In the genomic region with DNA sequence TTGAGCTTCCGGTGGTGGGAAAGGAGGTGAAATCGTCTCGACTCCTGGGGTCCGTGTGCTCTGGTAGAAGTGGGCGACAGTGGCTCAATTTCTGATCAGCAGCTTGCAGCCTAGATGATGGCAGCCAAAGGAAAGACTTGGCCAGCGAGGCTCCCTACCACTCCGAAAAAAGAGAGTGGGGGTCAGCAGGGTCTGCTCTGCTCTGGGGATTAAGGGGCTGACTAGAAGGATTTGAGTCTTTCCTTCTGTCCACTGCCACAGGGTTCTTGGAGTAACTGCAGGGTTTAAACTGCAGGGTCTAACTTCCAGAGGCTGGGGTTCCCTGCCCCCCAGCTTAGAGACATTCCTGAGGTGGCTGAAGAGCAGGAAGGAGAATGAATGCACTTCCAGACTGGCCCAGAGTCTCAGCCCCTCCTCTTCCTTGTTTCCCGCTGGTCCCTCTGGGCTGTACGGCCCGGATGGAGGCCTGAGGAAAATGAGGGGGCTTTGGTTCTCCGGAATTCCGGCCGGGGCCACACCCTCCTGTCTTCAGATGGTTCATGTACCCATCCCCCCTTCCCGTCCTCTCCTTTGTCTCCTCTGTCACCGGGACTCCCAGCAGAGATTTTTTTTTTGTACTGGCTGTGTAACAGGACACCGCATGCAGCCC, we compare ENCODE assay signal across 8 cellular contexts. TPM values are rescaled to one million over a fixed set of nuclear protein-coding genes. Genes with fewer than 3 reads are reported as not detected.
DNase-seq lines count a peak whose midpoint lies in the region; ATAC-seq and TF ChIP-seq lines count a peak whose summit lies in the region.

No MANE protein-coding gene starts in this region.

- POLR2A ChIA-PET in CD8-positive, alpha-beta memory T cell (lab: Charles Lee) = interaction anchor here (0.6 to 1.6 kb wide), 4 partner anchors 163 to 669 kb away, joined by 3 to 7 read pairs (median 4); no protein-coding TSS in a partner anchor

- no peak for TF ChIP-seq CTCF in astrocyte of the cerebellum (IDR thresholded peaks at IDR 0.05; ENCODE audit: low read depth, low read length, missing control alignments)
- TF ChIP-seq CTCF in GM10266 (IDR thresholded peaks at IDR 0.05; ENCODE audit: control insufficient read depth, insufficient read depth, low read depth, missing control alignments) = no peak

- peak overlapping the region; percentile 97 for H3K4me3 ChIP-seq in CD8-positive, alpha-beta memory T cell (ENCODE audit: low read length)
- H3K4me3 ChIP-seq in astrocyte of the cerebellum (ENCODE audit: low read depth, low read length) = peak overlapping the region; percentile 80

- no peaks in the 10 kb centered on the region for H3K27me3 ChIP-seq in CD8-positive, alpha-beta memory T cell (ENCODE audit: insufficient read depth, low read length, poor library complexity, severe bottlenecking)

- H3K27ac ChIP-seq in CD8-positive, alpha-beta memory T cell (ENCODE audit: low read depth, low read length) = peak overlapping the region; percentile 90

- peaks cover 40 to 61% (median 52%) of the 10 kb centered on the region in 3 donors for H3K4me1 Mint-ChIP-seq in CD8-positive, alpha-beta memory T cell
- H3K4me1 Mint-ChIP-seq in immature natural killer cell = peaks cover 42 to 48% of the 10 kb centered on the region in 2 donors
- peaks cover 51% of the 10 kb centered on the region for H3K4me1 Mint-ChIP-seq in stimulated activated naive CD8-positive, alpha-beta T cell treated with anti-CD3 and anti-CD28 coated beads, Interleukin-15, amount 100 ng/mL, for 72 hours

- peak overlapping the region; percentile 92 to 100 (median 99) for H3K4me3 Mint-ChIP-seq in CD8-positive, alpha-beta memory T cell
- peak overlapping the region; percentile 91 to 99 (median 97) for H3K4me3 Mint-ChIP-seq in immature natural killer cell
- H3K4me3 Mint-ChIP-seq in stimulated activated naive CD8-positive, alpha-beta T cell treated with anti-CD3 and anti-CD28 coated beads, Interleukin-15, amount 100 ng/mL, for 72 hours = peak overlapping the region; percentile 90 to 92

- H3K9me3 Mint-ChIP-seq in CD8-positive, alpha-beta memory T cell = no peaks in the 10 kb centered on the region
- no peaks in the 10 kb centered on the region for H3K9me3 Mint-ChIP-seq in immature natural killer cell
- H3K9me3 Mint-ChIP-seq in stimulated activated naive CD8-positive, alpha-beta T cell treated with anti-CD3 and anti-CD28 coated beads, Interleukin-15, amount 100 ng/mL, for 72 hours = no peaks in the 10 kb centered on the region

- H3K9me3 ChIP-seq in CD8-positive, alpha-beta memory T cell (ENCODE audit: low read length) = no peaks in the 10 kb centered on the region

- no peak for DNase-seq in CD8-positive, alpha-beta memory T cell
- DNase-seq in LHCN-M2 (ENCODE audit: low read depth) (peak; percentile 72), astrocyte of the cerebellum (ENCODE audit: low read depth) (no peak), immature natural killer cell (no peak), DMS153 (lab: John Stamatoyannopoulos, UW) (no peak), GM10266 (ENCODE audit: extremely low spot score) (no peak), NCI-H1105 (lab: John Stamatoyannopoulos, UW) (no peak)
- DNase-seq in stimulated activated naive CD8-positive, alpha-beta T cell treated with anti-CD3 and anti-CD28 coated beads, Interleukin-15, amount 100 ng/mL, for 72 hours = no peak

- H3K27me3 Mint-ChIP-seq in CD8-positive, alpha-beta memory T cell = peaks cover 0 to 4% of the 10 kb centered on the region in 2 donors
- H3K27me3 Mint-ChIP-seq in immature natural killer cell (ENCODE audit: low read depth in 3 of 3) = peaks cover 0 to 2% (median 2%) of the 10 kb centered on the region in 3 donors
- no peaks in the 10 kb centered on the region for H3K27me3 Mint-ChIP-seq in stimulated activated naive CD8-positive, alpha-beta T cell treated with anti-CD3 and anti-CD28 coated beads, Interleukin-15, amount 100 ng/mL, for 72 hours

- H3K4me1 ChIP-seq in CD8-positive, alpha-beta memory T cell (ENCODE audit: insufficient read depth, low read length) = peaks cover 27% of the 10 kb centered on the region

- H3K36me3 Mint-ChIP-seq in CD8-positive, alpha-beta memory T cell = peaks cover 0 to 19% (median 0%) of the 10 kb centered on the region in 3 donors
- H3K36me3 Mint-ChIP-seq in immature natural killer cell = no peaks in the 10 kb centered on the region

- no peaks in the 10 kb centered on the region for H3K36me3 ChIP-seq in CD8-positive, alpha-beta memory T cell (ENCODE audit: insufficient read depth, low read length)

- in situ Hi-C loops in astrocyte of the cerebellum (cut with HindIII; ENCODE audit: low sequenced_read_pairs) = no loop called here

- H3K27ac Mint-ChIP-seq in CD8-positive, alpha-beta memory T cell = peak overlapping the region; percentile 86 to 98 (median 96)
- peak overlapping the region; percentile 72 to 96 (median 88) for H3K27ac Mint-ChIP-seq in immature natural killer cell
- peak overlapping the region; percentile 92 for H3K27ac Mint-ChIP-seq in stimulated activated naive CD8-positive, alpha-beta T cell treated with anti-CD3 and anti-CD28 coated beads, Interleukin-15, amount 100 ng/mL, for 72 hours

- CTCF ChIA-PET in CD8-positive, alpha-beta memory T cell (lab: Charles Lee) = interaction anchor here (0.7 to 0.9 kb wide), 2 partner anchors 8 to 15 kb away, joined by 3 read pairs; no protein-coding TSS in a partner anchor

- ATAC-seq in stimulated activated naive CD8-positive, alpha-beta T cell treated with anti-CD3 and anti-CD28 coated beads, Interleukin-15, amount 100 ng/mL, for 72 hours = no peak

RNA-seq across cellular contexts. Expression of a gene that starts 0.9 kb away (rescaled TPM):
- total RNA-seq in CD8-positive, alpha-beta memory T cell = 10 to 100 TPM; 20.7 to 21.1 TPM
- polyA plus RNA-seq in CD8-positive, alpha-beta memory T cell = 8.4 TPM
- 419 and 495 TPM in 2 replicates for total RNA-seq in LHCN-M2 (2014; rRNA removed)
- 383 TPM for polyA plus RNA-seq in LHCN-M2 (2012)
- 1 to 10 TPM; 3.4 to 8.4 (median 4.5) TPM for polyA plus RNA-seq in immature natural killer cell

RNA-seq across cellular contexts. Expression of a gene that starts 37.2 kb away (rescaled TPM):
- 1 to 10 TPM; 8.9 to 9.1 TPM for total RNA-seq in CD8-positive, alpha-beta memory T cell
- 10.4 TPM for polyA plus RNA-seq in CD8-positive, alpha-beta memory T cell
- total RNA-seq in LHCN-M2 (2014; rRNA removed) = 1.3 and 1.6 TPM in 2 replicates
- 7.8 TPM for polyA plus RNA-seq in LHCN-M2 (2012)
- polyA plus RNA-seq in immature natural killer cell = 1 to 10 TPM; 1.8 to 9.2 (median 4.1) TPM

Comparison
In these comparisons a context has a peak if more than half of its experiments do, and no peak if none do; other contexts are left out.
1. RNA of a gene that starts 0.9 kb away (total RNA-seq): 419 to 495 TPM in LHCN-M2; 20.7 to 21.1 TPM in CD8-positive, alpha-beta memory T cell; every median in the first group is over 10 times any median in the second.
2. Peak in every context shown above with its lines, with median percentiles within 50 percentile points of each other: H3K27ac Mint-ChIP-seq and H3K4me3 Mint-ChIP-seq.